10 cellular contexts compared by ENCODE assay signal in genomic region chr9:113578279-113578865, GRCh38.
DNase-seq lines count a peak whose midpoint lies in the region; ATAC-seq, FAIRE-seq and TF ChIP-seq lines count a peak whose summit lies in the region.
"Had no signal": no experiment of that assay in that cellular context is flagged by ENCODE, and none has a peak within 500 bp of the region (broad histone marks: within the 10 kb centered on the region; RNA-seq: fewer than 3 reads in every experiment).

No MANE protein-coding gene starts in this region.

- H3K36me3 Mint-ChIP-seq in stimulated activated naive CD8-positive, alpha-beta T cell treated with anti-CD3 and anti-CD28 coated beads, Interleukin-15, Interleukin-2, amounts not matched to agents 100 ng/mL and 50 ng/mL, for 24 hours (ENCODE audit: low read depth) = peaks cover 17% of the 10 kb centered on the region

- peak overlapping the region in 3 of 5 donors; percentile 68 to 90 (median 84) for H3K27ac ChIP-seq in adrenal gland

- no peak for DNase-seq in stimulated activated naive CD8-positive, alpha-beta T cell treated with anti-CD3 and anti-CD28 coated beads, Interleukin-15, Interleukin-2, amounts not matched to agents 100 U/mL and 50 U/mL, for 24 hours
- DNase-seq in adrenal gland = peak in 1 of 7 donors; percentile 5
- DNase-seq in kidney glomerular epithelial cell (lab: John Stamatoyannopoulos, UW) = peak; percentile 92
- DNase-seq in erythroblast (lab: John Stamatoyannopoulos, UW) = no peak
- no peak for DNase-seq in H54 (ENCODE audit: insufficient read length, low spot score)
- DNase-seq: NCI-H345 had no signal

- H3K4me3 ChIP-seq in adrenal gland = no peak overlapping the region

- intact Hi-C loops in adrenal gland (cut with DNase I) = no loop called here

- H3K27me3 ChIP-seq in adrenal gland = no peaks in the 10 kb centered on the region

- H3K9me3 Mint-ChIP-seq in stimulated activated naive CD8-positive, alpha-beta T cell treated with anti-CD3 and anti-CD28 coated beads, Interleukin-15, Interleukin-2, amounts not matched to agents 100 ng/mL and 50 ng/mL, for 24 hours = no peaks in the 10 kb centered on the region

- no peak for FAIRE-seq in H54 (lab: Jason Lieb, UNC)
- FAIRE-seq: islet of Langerhans had no signal

- peaks cover 0 to 3% of the 10 kb centered on the region in 2 donors for H3K36me3 ChIP-seq in adrenal gland (replicated peaks in 1 of 2)

- H3K4me3 Mint-ChIP-seq in stimulated activated naive CD8-positive, alpha-beta T cell treated with anti-CD3 and anti-CD28 coated beads, Interleukin-15, Interleukin-2, amounts not matched to agents 100 ng/mL and 50 ng/mL, for 24 hours = peak overlapping the region; percentile 86

- no peaks in the 10 kb centered on the region for H3K9me3 ChIP-seq in adrenal gland (replicated peaks in 1 of 3)

- no peak for TF ChIP-seq POLR2A in adrenal gland (IDR thresholded peaks at IDR 0.05)
- no peak for TF ChIP-seq POLR2A in erythroblast (IDR thresholded peaks at IDR 0.05; ENCODE audit: low read length)
- TF ChIP-seq POLR2A in H54 (IDR thresholded peaks at IDR 0.05; ENCODE audit: low read depth, low read length) = no peak

- peak overlapping the region; percentile 91 for H3K27ac Mint-ChIP-seq in stimulated activated naive CD8-positive, alpha-beta T cell treated with anti-CD3 and anti-CD28 coated beads, Interleukin-15, Interleukin-2, amounts not matched to agents 100 ng/mL and 50 ng/mL, for 24 hours

- peaks cover 20 to 60% of the 10 kb centered on the region in 2 donors for H3K4me1 ChIP-seq in adrenal gland (replicated peaks in 1 of 2)

- no peaks in the 10 kb centered on the region for H3K27me3 Mint-ChIP-seq in stimulated activated naive CD8-positive, alpha-beta T cell treated with anti-CD3 and anti-CD28 coated beads, Interleukin-15, Interleukin-2, amounts not matched to agents 100 ng/mL and 50 ng/mL, for 24 hours

- no peak for TF ChIP-seq CTCF in adrenal gland (IDR thresholded peaks at IDR 0.05)

- peaks cover 89% of the 10 kb centered on the region for H3K4me1 Mint-ChIP-seq in stimulated activated naive CD8-positive, alpha-beta T cell treated with anti-CD3 and anti-CD28 coated beads, Interleukin-15, Interleukin-2, amounts not matched to agents 100 ng/mL and 50 ng/mL, for 24 hours (ENCODE audit: low read depth)

- ATAC-seq in stimulated activated naive CD8-positive, alpha-beta T cell treated with anti-CD3 and anti-CD28 coated beads, Interleukin-15, Interleukin-2, amounts not matched to agents 100 U/mL and 50 U/mL, for 24 hours = no peak
- no peak for ATAC-seq in HG03095 (IDR thresholded peaks at IDR 0.05; ENCODE audit: unreplicated experiment)
- ATAC-seq in GM21723 (IDR thresholded peaks at IDR 0.05; ENCODE audit: unreplicated experiment) = no peak

- WGBS in adrenal gland, 4 donors = 92 to 94% (median 93%) methylated on average over 3 of the region's 3 CpGs
